17 cellular contexts compared by ENCODE assay signal in the genomic region with DNA sequence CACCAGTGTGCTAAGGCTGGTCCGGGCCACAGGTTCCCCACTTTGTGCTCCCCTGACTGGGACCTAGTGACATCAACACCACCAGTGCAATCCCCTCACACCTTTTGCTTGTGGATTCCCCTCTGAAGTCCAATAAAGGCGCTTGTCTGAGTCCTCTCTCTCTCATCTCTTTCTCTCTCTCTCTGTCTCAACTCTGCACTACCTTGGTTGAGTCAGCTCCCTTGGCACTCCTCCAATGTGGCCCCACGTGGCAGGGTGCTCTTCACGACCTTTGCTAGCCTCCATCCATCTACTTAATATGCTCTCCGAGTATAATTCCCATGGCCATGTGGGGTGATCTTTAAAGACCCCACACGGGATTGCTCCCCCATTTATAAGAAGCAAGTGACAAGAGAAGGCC.
A peak's percentile ranks its signal among the peaks of the same experiment; 100 is the strongest.
DNase-seq lines count a peak whose midpoint lies in the region; ATAC-seq and TF ChIP-seq lines count a peak whose summit lies in the region.
"Had no signal": no experiment of that assay in that cellular context is flagged by ENCODE, and none has a peak within 500 bp of the region (broad histone marks: within the 10 kb centered on the region; RNA-seq: fewer than 3 reads in every experiment).

No MANE protein-coding gene starts in this region.

- DNase-seq in activated CD4-positive, alpha-beta T cell treated with anti-CD3 and anti-CD28 coated beads for 48 hours = peak; percentile 28
- DNase-seq in activated CD4-positive, alpha-beta T cell treated with anti-CD3 and anti-CD28 coated beads, Interleukin-2, amount 50 U/mL, for 1 hour = no peak
- DNase-seq in HPDE6-E6E7 (ENCODE audit: extremely low spot score) = peak; percentile 8
- DNase-seq in amniotic epithelial cell (ENCODE audit: low read depth) = peak; percentile 50
- peak; percentile 81 for DNase-seq in kidney tubule cell (ENCODE audit: low spot score)
- no peak for DNase-seq in omental fat pad (ENCODE audit: low spot score)
- DNase-seq in D341Med (ENCODE audit: low spot score) = no peak
- no peak for DNase-seq in hippocampal formation (lab: John Stamatoyannopoulos, UW)
- DNase-seq: 8988T; activated T-cell treated with anti-CD3 and anti-CD28 coated beads, Interleukin-2, amount 50 U/mL, for 1 hour; lower lobe of right lung; NCI-H446; posterior cingulate gyrus; SHP77; spleen; stomach; upper lobe of right lung had no signal

- TF ChIP-seq CTCF in omental fat pad (IDR thresholded peaks at IDR 0.05) = no peak

- ATAC-seq in omental fat pad (ENCODE audit: low FRiP score) = no peak
- ATAC-seq: lower lobe of right lung, upper lobe of right lung had no signal

Comparison
In these comparisons a context has a peak if more than half of its experiments do, and no peak if none do; other contexts are left out.
1. DNase-seq: peak in activated CD4-positive, alpha-beta T cell treated with anti-CD3 and anti-CD28 coated beads for 48 hours (single experiment), HPDE6-E6E7 (single experiment), amniotic epithelial cell (single experiment) and kidney tubule cell (single experiment); none in activated CD4-positive, alpha-beta T cell treated with anti-CD3 and anti-CD28 coated beads, Interleukin-2, amount 50 U/mL, for 1 hour (single experiment), omental fat pad (single experiment), D341Med (single experiment) and hippocampal formation (0 of 2).